Comparison of ENCODE assay signal across 1 cellular context in genomic region chr17:2034157-2034556, GRCh38.
TF ChIP-seq lines count a peak whose summit lies in the region.

No MANE protein-coding gene starts in this region.

TF ChIP-seq in GM12878, 131 proteins besides CTCF, POLR2A, EP300 and RAD21:
- TF ChIP-seq RUNX3 (IDR thresholded peaks at IDR 0.05; ENCODE audit: low read length), result no peak
- no peak for TF ChIP-seq HCFC1 (IDR thresholded peaks at IDR 0.05; ENCODE audit: low read length)
- no peak for TF ChIP-seq KDM1A (IDR thresholded peaks at IDR 0.05; ENCODE audit: borderline replicate concordance)
- TF ChIP-seq, protein P1, sequence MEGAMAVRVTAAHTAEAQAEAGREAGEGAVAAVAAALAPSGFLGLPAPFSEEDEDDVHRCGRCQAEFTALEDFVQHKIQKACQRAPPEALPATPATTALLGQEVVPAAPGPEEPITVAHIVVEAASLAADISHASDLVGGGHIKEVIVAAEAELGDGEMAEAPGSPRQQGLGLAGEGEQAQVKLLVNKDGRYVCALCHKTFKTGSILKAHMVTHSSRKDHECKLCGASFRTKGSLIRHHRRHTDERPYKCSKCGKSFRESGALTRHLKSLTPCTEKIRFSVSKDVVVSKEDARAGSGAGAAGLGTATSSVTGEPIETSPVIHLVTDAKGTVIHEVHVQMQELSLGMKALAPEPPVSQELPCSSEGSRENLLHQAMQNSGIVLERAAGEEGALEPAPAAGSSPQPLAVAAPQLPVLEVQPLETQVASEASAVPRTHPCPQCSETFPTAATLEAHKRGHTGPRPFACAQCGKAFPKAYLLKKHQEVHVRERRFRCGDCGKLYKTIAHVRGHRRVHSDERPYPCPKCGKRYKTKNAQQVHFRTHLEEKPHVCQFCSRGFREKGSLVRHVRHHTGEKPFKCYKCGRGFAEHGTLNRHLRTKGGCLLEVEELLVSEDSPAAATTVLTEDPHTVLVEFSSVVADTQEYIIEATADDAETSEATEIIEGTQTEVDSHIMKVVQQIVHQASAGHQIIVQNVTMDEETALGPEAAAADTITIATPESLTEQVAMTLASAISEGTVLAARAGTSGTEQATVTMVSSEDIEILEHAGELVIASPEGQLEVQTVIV (IDR thresholded peaks at IDR 0.05; ENCODE audit: borderline replicate concordance, partially characterized antibody), result no peak
- TF ChIP-seq BMI1 (IDR thresholded peaks at IDR 0.05; ENCODE audit: borderline replicate concordance), result no peak
- no peak for TF ChIP-seq ASH2L (IDR thresholded peaks at IDR 0.05; ENCODE audit: borderline replicate concordance, low read depth)
- TF ChIP-seq FOXM1 (IDR thresholded peaks at IDR 0.05; ENCODE audit: low read depth, low read length), result no peak
- TF ChIP-seq NR2F1 (conservative IDR thresholded peaks at IDR 0.05), result no peak
- TF ChIP-seq POLR2AphosphoS2 (IDR thresholded peaks at IDR 0.05; ENCODE audit: low read depth, low read length), result no peak
- TF ChIP-seq, protein P2, sequence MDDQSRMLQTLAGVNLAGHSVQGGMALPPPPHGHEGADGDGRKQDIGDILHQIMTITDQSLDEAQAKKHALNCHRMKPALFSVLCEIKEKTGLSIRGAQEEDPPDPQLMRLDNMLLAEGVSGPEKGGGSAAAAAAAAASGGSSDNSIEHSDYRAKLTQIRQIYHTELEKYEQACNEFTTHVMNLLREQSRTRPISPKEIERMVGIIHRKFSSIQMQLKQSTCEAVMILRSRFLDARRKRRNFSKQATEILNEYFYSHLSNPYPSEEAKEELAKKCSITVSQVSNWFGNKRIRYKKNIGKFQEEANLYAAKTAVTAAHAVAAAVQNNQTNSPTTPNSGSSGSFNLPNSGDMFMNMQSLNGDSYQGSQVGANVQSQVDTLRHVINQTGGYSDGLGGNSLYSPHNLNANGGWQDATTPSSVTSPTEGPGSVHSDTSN (IDR thresholded peaks at IDR 0.05; ENCODE audit: insufficient replicate concordance, low read depth, low read length), result peak; percentile 65
- TF ChIP-seq, protein P3, sequence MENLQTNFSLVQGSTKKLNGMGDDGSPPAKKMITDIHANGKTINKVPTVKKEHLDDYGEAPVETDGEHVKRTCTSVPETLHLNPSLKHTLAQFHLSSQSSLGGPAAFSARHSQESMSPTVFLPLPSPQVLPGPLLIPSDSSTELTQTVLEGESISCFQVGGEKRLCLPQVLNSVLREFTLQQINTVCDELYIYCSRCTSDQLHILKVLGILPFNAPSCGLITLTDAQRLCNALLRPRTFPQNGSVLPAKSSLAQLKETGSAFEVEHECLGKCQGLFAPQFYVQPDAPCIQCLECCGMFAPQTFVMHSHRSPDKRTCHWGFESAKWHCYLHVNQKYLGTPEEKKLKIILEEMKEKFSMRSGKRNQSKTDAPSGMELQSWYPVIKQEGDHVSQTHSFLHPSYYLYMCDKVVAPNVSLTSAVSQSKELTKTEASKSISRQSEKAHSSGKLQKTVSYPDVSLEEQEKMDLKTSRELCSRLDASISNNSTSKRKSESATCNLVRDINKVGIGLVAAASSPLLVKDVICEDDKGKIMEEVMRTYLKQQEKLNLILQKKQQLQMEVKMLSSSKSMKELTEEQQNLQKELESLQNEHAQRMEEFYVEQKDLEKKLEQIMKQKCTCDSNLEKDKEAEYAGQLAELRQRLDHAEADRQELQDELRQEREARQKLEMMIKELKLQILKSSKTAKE (IDR thresholded peaks at IDR 0.05; ENCODE audit: low read depth, poor library complexity, severe bottlenecking), result no peak
- TF ChIP-seq, protein P4, sequence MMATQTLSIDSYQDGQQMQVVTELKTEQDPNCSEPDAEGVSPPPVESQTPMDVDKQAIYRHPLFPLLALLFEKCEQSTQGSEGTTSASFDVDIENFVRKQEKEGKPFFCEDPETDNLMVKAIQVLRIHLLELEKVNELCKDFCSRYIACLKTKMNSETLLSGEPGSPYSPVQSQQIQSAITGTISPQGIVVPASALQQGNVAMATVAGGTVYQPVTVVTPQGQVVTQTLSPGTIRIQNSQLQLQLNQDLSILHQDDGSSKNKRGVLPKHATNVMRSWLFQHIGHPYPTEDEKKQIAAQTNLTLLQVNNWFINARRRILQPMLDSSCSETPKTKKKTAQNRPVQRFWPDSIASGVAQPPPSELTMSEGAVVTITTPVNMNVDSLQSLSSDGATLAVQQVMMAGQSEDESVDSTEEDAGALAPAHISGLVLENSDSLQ (IDR thresholded peaks at IDR 0.05), result peak; percentile 87
- no peak for TF ChIP-seq NRF1 (conservative IDR thresholded peaks at IDR 0.05; ENCODE audit: low read depth, low read length)
- TF ChIP-seq PAX5 (IDR thresholded peaks at IDR 0.05; ENCODE audit: borderline replicate concordance, low read depth, low read length), result peak; percentile 93
- TF ChIP-seq ETV6 (conservative IDR thresholded peaks at IDR 0.05 in 1 of 2, IDR thresholded peaks at IDR 0.05 in 1 of 2; ENCODE audit: borderline replicate concordance in 1 of 2, low read depth in 1 of 2), result no peak
- TF ChIP-seq RFX5 (IDR thresholded peaks at IDR 0.05; ENCODE audit: low read depth, low read length), result no peak
- no peak for TF ChIP-seq KAT2A (conservative IDR thresholded peaks at IDR 0.05; ENCODE audit: control insufficient read depth, low read depth, low read length)
TF ChIP-seq in GM12878: peak in this region for 3.
